ENCODE assay signal across 8 cellular contexts in genomic region chr3:18151199-18151598, GRCh38.
"Had no signal": no experiment of that assay in that cellular context is flagged by ENCODE, and none has a peak within 500 bp of the region (broad histone marks: within the 10 kb centered on the region; RNA-seq: fewer than 3 reads in every experiment).

No MANE protein-coding gene starts in this region.

- H3K4me3 ChIP-seq: GM23248, HAP-1 had no signal

- FAIRE-seq: HTR-8/SVneo had no signal

- H3K27ac ChIP-seq: GM23248 had no signal

- ATAC-seq: HCT116 had no signal

- H2AFZ ChIP-seq: GM23248 had no signal

- H3K36me3 ChIP-seq: HAP-1 had no signal

- H3K9me3 ChIP-seq: HAP-1 had no signal

- DNase-seq: GM23248, GOT3, H7, HFFc6, KBM-7 had no signal

- H3K4me1 ChIP-seq: HAP-1 had no signal

- H3K9ac ChIP-seq: GM23248 had no signal
